8 cellular contexts compared by ENCODE assay signal in genomic region chr19:12938536-12939291, GRCh38. TPM values are rescaled to one million over a fixed set of nuclear protein-coding genes. Genes with fewer than 3 reads are reported as not detected.
DNase-seq lines count a peak whose midpoint lies in the region; ATAC-seq, FAIRE-seq and TF ChIP-seq lines count a peak whose summit lies in the region.

CALR (plus strand) TSS chr19:12938609; CDS start chr19:12938680, 71 bp downstream.

- no peaks in the 10 kb centered on the region for H3K9me3 Mint-ChIP-seq in naive B cell

- peaks cover 11 to 17% of the 10 kb centered on the region in 2 donors for H3K36me3 Mint-ChIP-seq in naive B cell

- ATAC-seq in HG03175 (IDR thresholded peaks at IDR 0.05; ENCODE audit: unreplicated experiment) (peak; percentile 2), naive B cell (ENCODE audit: low read depth in 2 of 2) (peak; percentile 9 to 13)

- no peak for TF ChIP-seq CTCF in VCaP (conservative IDR thresholded peaks at IDR 0.05)

- no peak for FAIRE-seq in RCC 7860 (lab: Jason Lieb, UNC)

- peak; percentile 99 for TF ChIP-seq POLR2A in erythroblast (IDR thresholded peaks at IDR 0.05; ENCODE audit: low read length)

- H3K4me1 Mint-ChIP-seq in naive B cell, result peaks cover 44 to 68% (median 64%) of the 10 kb centered on the region in 3 donors

- peak within 1 kb of the TSS; percentile 90 to 99 (median 98) for H3K4me3 Mint-ChIP-seq in naive B cell

- H3K27ac Mint-ChIP-seq in naive B cell, result peak within 1 kb of the TSS; percentile 97 to 99 (median 98)

- H3K27ac ChIP-seq in VCaP, result peak within 1 kb of the TSS; percentile 96

- DNase-seq in DMS53 (lab: John Stamatoyannopoulos, UW), result peak; percentile 58
- no peak for DNase-seq in DMS53 treated with DMSO at 0.1 percent for 48 hours (lab: John Stamatoyannopoulos, UW; ENCODE audit: unreplicated experiment)
- DNase-seq in erythroblast (lab: John Stamatoyannopoulos, UW), result peak; percentile 79 to 87
- DNase-seq in naive B cell, result no peak
- no peak for DNase-seq in RCC 7860 (ENCODE audit: low spot score)
- DNase-seq in GF-D8 (lab: John Stamatoyannopoulos, UW), result no peak

- H3K27me3 Mint-ChIP-seq in naive B cell, result no peaks in the 10 kb centered on the region

RNA-seq across cellular contexts. Expression of gene CALR, which starts in this region (rescaled TPM):
- polyA plus RNA-seq in naive B cell (ENCODE audit: low read depth in 6 of 6), result 100 to 1,000 TPM in 5 of 6 donors, 10 to 100 TPM in 1; 97.4 to 189 (median 155) TPM

Comparison
In these comparisons a context has a peak if more than half of its experiments do, and no peak if none do; other contexts are left out.
1. DNase-seq: peak in DMS53 (single experiment) and erythroblast (2 of 2); none in DMS53 treated with DMSO at 0.1 percent for 48 hours (single experiment), naive B cell (single experiment), RCC 7860 (single experiment) and GF-D8 (single experiment).